20 cellular contexts compared by ENCODE assay signal in genomic region chr11:94922675-94923347, GRCh38. TPM values are rescaled to one million over a fixed set of nuclear protein-coding genes. Genes with fewer than 3 reads are reported as not detected.
DNase-seq lines count a peak whose midpoint lies in the region; ATAC-seq, FAIRE-seq and TF ChIP-seq lines count a peak whose summit lies in the region.
"Had no signal": no experiment of that assay in that cellular context is flagged by ENCODE, and none has a peak within 500 bp of the region (broad histone marks: within the 10 kb centered on the region; RNA-seq: fewer than 3 reads in every experiment).

No MANE protein-coding gene starts in this region.

- POLR2A ChIA-PET in HepG2 (lab: Yijun Ruan, JAX) = no interaction called here

- no peak overlapping the region for H2AFZ ChIP-seq in HepG2 (ENCODE audit: low read length)

- peak in 3 of 4 donors; percentile 20 to 38 (median 20) for ATAC-seq in right lobe of liver
- ATAC-seq in HepG2 = no peak
- peak; percentile 21 for ATAC-seq in left lung
- ATAC-seq in upper lobe of right lung = peak; percentile 52
- ATAC-seq in GM19328 (IDR thresholded peaks at IDR 0.05; ENCODE audit: unreplicated experiment) = no peak
- ATAC-seq: natural killer cell treated with Interleukin-12 subunit alpha and Interleukin-12 subunit beta and Interleukin-15 and Interleukin-18, amount 100 ng/mL, for 72 hours had no signal

- no peak overlapping the region for H3K4me2 ChIP-seq in HepG2 (ENCODE audit: low read depth, low read length)

- TF ChIP-seq RAD21 in HepG2 (CRISPR knock-in tag; IDR thresholded peaks at IDR 0.05) = no peak

- no peaks in the 10 kb centered on the region for H4K20me1 ChIP-seq in HepG2 (ENCODE audit: insufficient read depth, low read length)

- H3K9me3 ChIP-seq in right lobe of liver (no peaks in the 10 kb centered on the region), HepG2 (ENCODE audit: low read length) (no peaks in the 10 kb centered on the region), left lung (no peaks in the 10 kb centered on the region), upper lobe of right lung (no peaks in the 10 kb centered on the region)
- H3K9me3 ChIP-seq: breast epithelium had no signal

- 46% methylated on average over 4 of the region's 5 CpGs for WGBS in right lobe of liver (ENCODE audit: insufficient coverage, low coverage, low lambda C conversion rate, missing lambda C conversion rate)
- WGBS in HepG2 (ENCODE audit: low lambda C conversion rate) = 29% methylated on average over 5 of the region's 5 CpGs

- H3K36me3 ChIP-seq in right lobe of liver (no peaks in the 10 kb centered on the region), HepG2 (replicated peaks in 1 of 2; ENCODE audit: control insufficient read depth in 1 of 2, insufficient read depth in 2 of 2, low read length in 2 of 2) (no peaks in the 10 kb centered on the region), left lung (no peaks in the 10 kb centered on the region), upper lobe of right lung (no peaks in the 10 kb centered on the region)
- H3K36me3 ChIP-seq: breast epithelium, WERI-Rb-1 had no signal

- CTCF ChIA-PET in HepG2 (lab: Yijun Ruan, JAX; ENCODE audit: low intra/inter-chr PET ratio, low total read pairs) = no interaction called here

- no TSS peak for BruUV-seq in HepG2 (replicated peaks; lab: Mats Ljungman, UMichigan)

- H3K9ac ChIP-seq in HepG2 (ENCODE audit: insufficient read depth, low read depth, low read length) = no peak overlapping the region

- H3K79me2 ChIP-seq in HepG2 (ENCODE audit: insufficient read depth, low read length) = no peaks in the 10 kb centered on the region

- intact Hi-C loops in right lobe of liver (cut with DNase I) (no loop called here), HepG2 (cut with micrococcal nuclease; ENCODE audit: unreplicated experiment) (no loop called here), left lung (cut with DNase I) (no loop called here), upper lobe of right lung (cut with DNase I) (no loop called here), cardiac septum (cut with DNase I) (no loop called here)

- H3K4me1 ChIP-seq in right lobe of liver = no peaks in the 10 kb centered on the region
- peaks cover 8% of the 10 kb centered on the region for H3K4me1 ChIP-seq in HepG2 (ENCODE audit: insufficient read depth, low read length)
- peaks cover 14 to 27% of the 10 kb centered on the region in 2 donors for H3K4me1 ChIP-seq in left lung
- H3K4me1 ChIP-seq in upper lobe of right lung = peaks cover 38% of the 10 kb centered on the region

- no peak overlapping the region for H3K27ac ChIP-seq in right lobe of liver
- no peak overlapping the region for H3K27ac ChIP-seq in HepG2 (ENCODE audit: extremely low read length, insufficient read depth, low read length)
- no peak overlapping the region for H3K27ac ChIP-seq in left lung
- no peak overlapping the region for H3K27ac ChIP-seq in upper lobe of right lung
- H3K27ac ChIP-seq: breast epithelium, WERI-Rb-1 had no signal

- TF ChIP-seq EP300 in HepG2 (IDR thresholded peaks at IDR 0.05; ENCODE audit: low read depth in 2 of 2, low read length in 2 of 2) (no peak), HepG2 (CRISPR knock-in tag; IDR thresholded peaks at IDR 0.05; ENCODE audit: borderline replicate concordance) (no peak)

- no peak for FAIRE-seq in HepG2 (lab: Jason Lieb, UNC)
- FAIRE-seq: RCC 7860 had no signal

- DNase-seq in right lobe of liver = no peak
- DNase-seq in HepG2 (ENCODE audit: low spot score) = no peak
- peak; percentile 31 for DNase-seq in OCI-M1 (lab: John Stamatoyannopoulos, UW)
- DNase-seq in left lung = no peak
- DNase-seq in upper lobe of right lung = no peak
- DNase-seq in cardiac septum (ENCODE audit: low spot score) = no peak
- DNase-seq in activated T-cell treated with anti-CD3 and anti-CD28 coated beads for 4 hours = no peak
- DNase-seq: 8988T; activated CD8-positive, alpha-beta memory T cell treated with anti-CD3 and anti-CD28 coated beads for 24 hours; CD8-positive, alpha-beta memory T cell; erythroblast; NCI-H1105 treated with DMSO at 0.1 percent for 48 hours; NCI-H748 treated with DMSO at 0.1 percent for 48 hours; SW 1271; WERI-Rb-1 had no signal

- no peak for TF ChIP-seq CTCF in right lobe of liver (IDR thresholded peaks at IDR 0.05)
- TF ChIP-seq CTCF in HepG2 (CRISPR knock-in tag; IDR thresholded peaks at IDR 0.05) = no peak
- TF ChIP-seq CTCF in left lung (IDR thresholded peaks at IDR 0.05) = no peak
- no peak for TF ChIP-seq CTCF in upper lobe of right lung (IDR thresholded peaks at IDR 0.05)

- in situ Hi-C loops in HepG2 (cut with HindIII; ENCODE audit: extremely low pct_ligation_motif_present, low pct_unique_long_range_greater_than_20kb) = no loop called here

- H3K27me3 ChIP-seq in right lobe of liver (no peaks in the 10 kb centered on the region), HepG2 (ENCODE audit: control insufficient read depth in 1 of 2, insufficient read depth in 2 of 2, low read length in 2 of 2) (no peaks in the 10 kb centered on the region; a peak in 2 of 5 replicates), left lung (no peaks in the 10 kb centered on the region), upper lobe of right lung (no peaks in the 10 kb centered on the region)
- H3K27me3 ChIP-seq: breast epithelium had no signal

- no peak for TF ChIP-seq POLR2A in right lobe of liver (IDR thresholded peaks at IDR 0.05)
- no peak for TF ChIP-seq POLR2A in HepG2 (IDR thresholded peaks at IDR 0.05; ENCODE audit: insufficient read depth in 1 of 2, low read depth in 2 of 2, low read length in 2 of 2)

- H3K4me3 ChIP-seq in right lobe of liver (no peak overlapping the region), HepG2 (replicated peaks in 1 of 3; ENCODE audit: insufficient read depth in 1 of 3, low read depth in 2 of 3, low read length in 3 of 3) (no peak overlapping the region), left lung (no peak overlapping the region), upper lobe of right lung (no peak overlapping the region)
- H3K4me3 ChIP-seq: breast epithelium, lung had no signal

RNA-seq across cellular contexts. Expression of gene CWC15, which starts 50.5 kb away (rescaled TPM):
- total RNA-seq in right lobe of liver (10 to 100 TPM; 23.5 to 31.0 (median 26.7) TPM), HepG2 (2016; rRNA removed; fragmentation: Illumina TruSeq; extraction: Trizol) (61.2 and 73.7 TPM in 2 replicates), left lung (10 to 100 TPM; 43.3 to 47.3 TPM), upper lobe of right lung (53.9 TPM), cardiac septum (57.8 TPM)
- total RNA-seq in HepG2 (2016; cell fraction: cytosol; rRNA removed; fragmentation: Illumina TruSeq; extraction: Trizol; ENCODE audit: low read depth) = 41.5 and 45.6 TPM in 2 replicates
- total RNA-seq in HepG2 (2016; cell fraction: insoluble cytoplasmic fraction; rRNA removed; fragmentation: Illumina TruSeq; extraction: Trizol) = 63.8 and 74.1 TPM in 2 replicates
- 40.8 and 43.7 TPM in 2 replicates for total RNA-seq in HepG2 (2016; cell fraction: membrane; rRNA removed; fragmentation: Illumina TruSeq; extraction: Trizol)
- 42.3 and 46.0 TPM in 2 replicates for total RNA-seq in HepG2 (2016; cell fraction: nucleus; rRNA removed; fragmentation: Illumina TruSeq; extraction: Trizol)
- polyA plus RNA-seq in HepG2 (2011; rRNA removed) = 26.0 and 27.6 TPM in 2 replicates
- polyA plus RNA-seq in HepG2 (2011; cell fraction: cytosol; rRNA removed) = 10.0 and 18.5 TPM in 2 replicates
- 18.8 and 23.9 TPM in 2 replicates for polyA plus RNA-seq in HepG2 (2011; cell fraction: nucleus; rRNA removed)
- 40.3 and 49.4 TPM in 2 replicates for polyA plus RNA-seq in HepG2 (2012)
- 39.3 and 49.7 TPM in 2 replicates for polyA plus RNA-seq in HepG2 (2016; cell fraction: cytosol; fragmentation: Illumina TruSeq; extraction: Trizol; ENCODE audit: low read depth)
- polyA plus RNA-seq in HepG2 (2016; cell fraction: insoluble cytoplasmic fraction; fragmentation: Illumina TruSeq; extraction: Trizol; ENCODE audit: low read depth) = 85.1 and 88.1 TPM in 2 replicates
- polyA plus RNA-seq in HepG2 (2016; cell fraction: membrane; fragmentation: Illumina TruSeq; extraction: Trizol; ENCODE audit: low read depth) = 42.4 and 46.8 TPM in 2 replicates
- 79.7 TPM in 2 replicates for polyA plus RNA-seq in HepG2 (2016; cell fraction: nucleus; fragmentation: Illumina TruSeq; extraction: Trizol; ENCODE audit: insufficient read depth, low read depth)
- polyA minus RNA-seq in HepG2 (2011; rRNA and poly(A)+ RNA removed; ENCODE audit: low replicate concordance) = 4.7 and 10.9 TPM in 2 replicates
- 10.6 and 13.9 TPM in 2 replicates for polyA minus RNA-seq in HepG2 (2011; cell fraction: cytosol; rRNA and poly(A)+ RNA removed)
- polyA minus RNA-seq in HepG2 (2011; cell fraction: nucleus; rRNA and poly(A)+ RNA removed) = 60.4 and 61.5 TPM in 2 replicates

RNA-seq across cellular contexts. Expression of gene KDM4D, which starts 50.7 kb away (rescaled TPM):
- under 1 TPM; 0.07 to 0.80 (median 0.18) TPM for total RNA-seq in right lobe of liver
- total RNA-seq in HepG2 (2016; rRNA removed; fragmentation: Illumina TruSeq; extraction: Trizol) = 1.3 and 2.0 TPM in 2 replicates
- total RNA-seq in HepG2 (2016; cell fraction: cytosol; rRNA removed; fragmentation: Illumina TruSeq; extraction: Trizol; ENCODE audit: low read depth) = 0.44 and 0.61 TPM in 2 replicates
- total RNA-seq in HepG2 (2016; cell fraction: insoluble cytoplasmic fraction; rRNA removed; fragmentation: Illumina TruSeq; extraction: Trizol) = 1.3 and 1.8 TPM in 2 replicates
- 0.83 and 1.2 TPM in 2 replicates for total RNA-seq in HepG2 (2016; cell fraction: membrane; rRNA removed; fragmentation: Illumina TruSeq; extraction: Trizol)
- total RNA-seq in HepG2 (2016; cell fraction: nucleus; rRNA removed; fragmentation: Illumina TruSeq; extraction: Trizol) = 1.3 TPM in 2 replicates
- 0.96 and 1.4 TPM in 2 replicates for polyA plus RNA-seq in HepG2 (2011; rRNA removed)
- 1.3 and 1.5 TPM in 2 replicates for polyA plus RNA-seq in HepG2 (2011; cell fraction: cytosol; rRNA removed)
- 0.90 and 1.0 TPM in 2 replicates for polyA plus RNA-seq in HepG2 (2011; cell fraction: nucleus; rRNA removed)
- 1.0 and 1.3 TPM in 2 replicates for polyA plus RNA-seq in HepG2 (2012)
- 0.07 and 0.12 TPM in 2 replicates for polyA plus RNA-seq in HepG2 (2016; cell fraction: cytosol; fragmentation: Illumina TruSeq; extraction: Trizol; ENCODE audit: low read depth)
- polyA plus RNA-seq in HepG2 (2016; cell fraction: insoluble cytoplasmic fraction; fragmentation: Illumina TruSeq; extraction: Trizol; ENCODE audit: low read depth) = 1.7 and 2.0 TPM in 2 replicates
- polyA plus RNA-seq in HepG2 (2016; cell fraction: membrane; fragmentation: Illumina TruSeq; extraction: Trizol; ENCODE audit: low read depth) = 0.34 and 0.38 TPM in 2 replicates
- 0.82 and 1.1 TPM in 2 replicates for polyA plus RNA-seq in HepG2 (2016; cell fraction: nucleus; fragmentation: Illumina TruSeq; extraction: Trizol; ENCODE audit: insufficient read depth, low read depth)
- polyA minus RNA-seq in HepG2 (2011; rRNA and poly(A)+ RNA removed; ENCODE audit: low replicate concordance) = 1.8 and 3.3 TPM in 2 replicates
- 0.89 and 0.97 TPM in 2 replicates for polyA minus RNA-seq in HepG2 (2011; cell fraction: cytosol; rRNA and poly(A)+ RNA removed)
- 1.5 and 2.3 TPM in 2 replicates for polyA minus RNA-seq in HepG2 (2011; cell fraction: nucleus; rRNA and poly(A)+ RNA removed)
- total RNA-seq in left lung = under 1 TPM; 0.35 to 0.39 TPM
- total RNA-seq in upper lobe of right lung = 0.52 TPM
- 0.83 TPM for total RNA-seq in cardiac septum

Comparison
In these comparisons a context has a peak if more than half of its experiments do, and no peak if none do; other contexts are left out.
1. ATAC-seq: peak in right lobe of liver (3 of 4), left lung (single experiment) and upper lobe of right lung (single experiment); none in HepG2 (single experiment) and GM19328 (single experiment).